9 cellular contexts compared by ENCODE assay signal in the genomic region with DNA sequence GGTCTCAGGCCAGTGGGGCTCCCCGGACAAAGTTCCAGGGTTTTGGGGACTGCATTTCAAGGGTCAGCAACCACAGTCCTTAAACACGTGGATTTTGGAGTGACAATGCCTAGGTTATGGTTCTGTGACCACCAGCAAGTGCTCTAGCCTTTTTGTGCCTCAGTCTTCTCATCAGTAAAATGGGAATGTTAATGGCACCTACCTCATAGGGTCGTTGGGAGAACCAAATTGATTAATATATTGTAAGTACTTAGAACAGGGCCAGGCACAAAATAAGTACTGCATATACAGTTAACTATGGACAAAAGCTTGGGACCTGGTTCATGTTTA. TPM values are rescaled to one million over a fixed set of nuclear protein-coding genes. Genes with fewer than 3 reads are reported as not detected.
DNase-seq lines count a peak whose midpoint lies in the region; ATAC-seq and TF ChIP-seq lines count a peak whose summit lies in the region.
"Had no signal": no experiment of that assay in that cellular context is flagged by ENCODE, and none has a peak within 500 bp of the region (broad histone marks: within the 10 kb centered on the region; RNA-seq: fewer than 3 reads in every experiment).

No MANE protein-coding gene starts in this region.

- peak overlapping the region; percentile 93 for H3K9ac ChIP-seq in PC-3 (ENCODE audit: low read length)
- peak overlapping the region; percentile 16 to 40 for H3K9ac ChIP-seq in duodenal mucosa (ENCODE audit: low read depth in 1 of 2, low read length in 2 of 2)
- no peak overlapping the region for H3K9ac ChIP-seq in neural progenitor cell

- CTCF ChIA-PET in AG04450 (lab: Charles Lee) (no interaction called here), PC-3 (lab: Charles Lee) (no interaction called here), GM10248 (lab: Yijun Ruan, JAX) (interaction anchor here (2.2 kb wide), 1 partner anchor 93 kb away, joined by 5 read pairs; no protein-coding TSS in a partner anchor)

- H3K27me3 Mint-ChIP-seq in neural progenitor cell (ENCODE audit: insufficient read depth, low read depth), result peaks cover 15% of the 10 kb centered on the region

- H3K36me3 ChIP-seq in PC-3 (ENCODE audit: low read depth, low read length), result no peaks in the 10 kb centered on the region
- peaks cover 4 to 14% of the 10 kb centered on the region in 2 donors for H3K36me3 ChIP-seq in duodenal mucosa (ENCODE audit: control insufficient read depth in 1 of 2, insufficient read depth in 2 of 2, low read length in 2 of 2)
- no peaks in the 10 kb centered on the region for H3K36me3 ChIP-seq in neural progenitor cell

- peak overlapping the region; percentile 35 for H3K4me3 Mint-ChIP-seq in neural progenitor cell

- TF ChIP-seq CTCF in AG04450 (IDR thresholded peaks at IDR 0.05; ENCODE audit: low read depth, low read length) (0 out of 2 replicates have a peak, but pooled peaks have one; percentile 1), PC-3 (conservative IDR thresholded peaks at IDR 0.05; ENCODE audit: low read depth, low read length) (no peak), neural progenitor cell (IDR thresholded peaks at IDR 0.05) (no peak), GM10248 (IDR thresholded peaks at IDR 0.05; ENCODE audit: control extremely low read depth, extremely low read depth, low read depth, missing control alignments) (no peak)

- BruUV-seq in PC-3 (replicated peaks; lab: Mats Ljungman, UMichigan), result no TSS peak

- peaks cover 29% of the 10 kb centered on the region for H3K4me1 Mint-ChIP-seq in neural progenitor cell

- H3K9me3 ChIP-seq in AG04450 (ENCODE audit: control insufficient read depth, insufficient read depth, low read length), result no peaks in the 10 kb centered on the region; the same call in 1 of the 2 replicates
- H3K9me3 ChIP-seq in PC-3 (ENCODE audit: low read length), result no peaks in the 10 kb centered on the region
- H3K9me3 ChIP-seq in duodenal mucosa (ENCODE audit: control insufficient read depth in 1 of 2, low read length in 2 of 2), result peaks cover 0 to 2% of the 10 kb centered on the region in 2 donors
- no peaks in the 10 kb centered on the region for H3K9me3 ChIP-seq in neural progenitor cell (ENCODE audit: low read depth)

- H4K20me1 ChIP-seq in PC-3 (ENCODE audit: low read length) (no peaks in the 10 kb centered on the region), neural progenitor cell (ENCODE audit: low read depth) (peaks cover 17% of the 10 kb centered on the region)

- no peaks in the 10 kb centered on the region for H3K36me3 Mint-ChIP-seq in neural progenitor cell

- no peaks in the 10 kb centered on the region for H3K9me2 ChIP-seq in PC-3 (replicated peaks; ENCODE audit: low read length)

- intact Hi-C loops in PC-3 (cut with micrococcal nuclease), result no loop called here

- no peak for DNase-seq in AG04450 (ENCODE audit: low read depth, low spot score)
- DNase-seq in PC-3, result no peak
- DNase-seq in neural progenitor cell (ENCODE audit: low spot score), result no peak
- no peak for DNase-seq in GM10248 (ENCODE audit: extremely low spot score)
- DNase-seq: retina had no signal

- H3K4me2 ChIP-seq in PC-3 (ENCODE audit: low read length) (peak overlapping the region; percentile 76), neural progenitor cell (peak overlapping the region; percentile 45)

- H3K27ac Mint-ChIP-seq in neural progenitor cell, result no peak overlapping the region

- peaks cover 6% of the 10 kb centered on the region for H3F3A ChIP-seq in PC-3 (ENCODE audit: low read length, unreplicated experiment)
- H3F3A ChIP-seq in neural progenitor cell (ENCODE audit: low read depth), result peaks cover 11% of the 10 kb centered on the region

- H3K4me3 ChIP-seq in AG04450 (ENCODE audit: low read depth, low read length) (no peak overlapping the region), PC-3 (ENCODE audit: low read length) (peak overlapping the region; percentile 48; the same call in 1 of the 2 replicates), duodenal mucosa (ENCODE audit: low read depth in 1 of 2, low read length in 2 of 2) (no peak overlapping the region), neural progenitor cell (no peak overlapping the region)

- POLR2A ChIA-PET in AG04450 (lab: Yijun Ruan, JAX) (no interaction called here), PC-3 (lab: Charles Lee; ENCODE audit: unreplicated experiment) (no interaction called here), GM10248 (lab: Yijun Ruan, JAX) (no interaction called here)

- peak overlapping the region; percentile 97 for H3K27ac ChIP-seq in AG04450 (ENCODE audit: low read depth, low read length)
- peak overlapping the region; percentile 100 for H3K27ac ChIP-seq in PC-3 (ENCODE audit: low read length)
- H3K27ac ChIP-seq in duodenal mucosa (ENCODE audit: low read depth, low read length), result peak overlapping the region; percentile 80
- no peak overlapping the region for H3K27ac ChIP-seq in neural progenitor cell

- H3K27me3 ChIP-seq in AG04450 (ENCODE audit: control insufficient read depth, insufficient read depth, low read length) (no peaks in the 10 kb centered on the region), PC-3 (ENCODE audit: low read length) (no peaks in the 10 kb centered on the region), duodenal mucosa (ENCODE audit: control insufficient read depth in 1 of 2, insufficient read depth in 2 of 2, low read length in 2 of 2) (no peaks in the 10 kb centered on the region), neural progenitor cell (peaks cover 4% of the 10 kb centered on the region)

- H2AFZ ChIP-seq in PC-3 (ENCODE audit: low read length), result no peak overlapping the region
- H2AFZ ChIP-seq in neural progenitor cell (replicated peaks), result no peak overlapping the region

- H3K79me2 ChIP-seq in PC-3 (ENCODE audit: low read length), result peaks cover 87% of the 10 kb centered on the region
- no peaks in the 10 kb centered on the region for H3K79me2 ChIP-seq in neural progenitor cell (ENCODE audit: low read depth)

- peaks cover 4% of the 10 kb centered on the region for H3K9me3 Mint-ChIP-seq in neural progenitor cell

- ATAC-seq in PC-3 (no peak), GM19328 (IDR thresholded peaks at IDR 0.05; ENCODE audit: unreplicated experiment) (no peak), GM21526 (IDR thresholded peaks at IDR 0.05; ENCODE audit: low FRiP score, unreplicated experiment) (no peak), HG03520 (IDR thresholded peaks at IDR 0.05; ENCODE audit: unreplicated experiment) (no peak)

- H3K4me1 ChIP-seq in PC-3 (ENCODE audit: insufficient read depth, low read length) (peaks cover 41% of the 10 kb centered on the region), duodenal mucosa (ENCODE audit: control insufficient read depth in 1 of 2, insufficient read depth in 2 of 2, low read length in 2 of 2) (peaks cover 51 to 54% of the 10 kb centered on the region in 2 donors), neural progenitor cell (peaks cover 18% of the 10 kb centered on the region)

RNA-seq across cellular contexts. Expression of a gene that starts 13.8 kb away (rescaled TPM):
- 31.1 and 44.1 TPM in 2 replicates for polyA plus RNA-seq in AG04450 (2011; rRNA removed)
- 47.0 and 68.2 TPM in 2 replicates for polyA minus RNA-seq in AG04450 (2011; rRNA and poly(A)+ RNA removed)
- 25.1 and 32.1 TPM in 2 replicates for total RNA-seq in PC-3 (2014; rRNA removed)
- 6.6 and 9.6 TPM in 2 replicates for total RNA-seq in neural progenitor cell (ENCODE audit: low replicate concordance)

RNA-seq across cellular contexts. Expression of a gene that starts 59.0 kb away (rescaled TPM):
- polyA plus RNA-seq in AG04450 (2011; rRNA removed), result 35.4 and 37.2 TPM in 2 replicates
- polyA minus RNA-seq in AG04450 (2011; rRNA and poly(A)+ RNA removed), result 37.2 and 44.0 TPM in 2 replicates
- 25.9 and 32.5 TPM in 2 replicates for total RNA-seq in PC-3 (2014; rRNA removed)
- 44.6 and 83.4 TPM in 2 replicates for total RNA-seq in neural progenitor cell (ENCODE audit: low replicate concordance)
